ENCODE assay signal across 1 cellular context in the genomic region with DNA sequence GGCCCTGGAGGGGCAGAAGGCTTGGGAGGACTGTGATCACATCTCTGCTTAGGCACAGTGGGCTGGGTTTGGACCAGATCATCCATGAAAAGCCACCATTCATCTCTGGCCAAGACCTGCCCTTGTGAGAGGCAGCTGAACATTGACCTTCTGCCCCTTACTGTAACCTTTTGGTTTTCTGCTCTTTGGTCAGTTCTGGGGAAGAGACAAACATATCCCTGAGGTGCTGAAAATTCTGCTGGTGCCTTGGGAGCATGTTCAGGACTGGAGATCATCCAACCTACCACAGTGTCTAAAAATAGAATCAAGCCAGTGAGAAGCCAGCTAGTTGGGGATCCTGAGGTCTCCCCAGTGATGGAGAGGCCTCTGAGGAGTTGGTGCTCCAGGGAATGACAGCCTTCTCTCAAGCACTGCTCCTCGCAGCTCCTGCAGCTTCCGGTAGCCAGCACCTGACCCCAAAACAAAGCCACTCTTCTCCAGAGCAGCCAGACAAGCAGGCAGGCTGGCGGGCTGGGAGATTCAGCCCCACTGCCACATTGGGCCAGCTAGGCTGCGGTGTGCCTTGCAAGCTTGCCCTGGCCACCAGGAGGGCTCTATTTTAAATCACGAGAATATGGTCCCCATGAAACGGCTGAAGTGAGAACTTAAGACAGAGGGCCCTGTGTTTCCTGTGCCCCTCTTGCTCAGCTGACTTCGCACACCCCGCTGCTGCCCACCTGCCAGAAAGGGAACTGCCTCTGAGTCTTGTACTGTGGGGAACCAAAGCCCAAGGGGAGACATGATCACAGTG.
TF ChIP-seq lines count a peak whose summit lies in the region.

No MANE protein-coding gene starts in this region.

TF ChIP-seq in HepG2, 621 proteins besides CTCF, POLR2A, EP300 and RAD21 (continued from another document and continues in another):
- TF ChIP-seq EZH2 (conservative IDR thresholded peaks at IDR 0.05; ENCODE audit: low read depth, low read length) = no peak
- peak; percentile 55 for TF ChIP-seq SOX5 (CRISPR knock-in tag; IDR thresholded peaks at IDR 0.05; ENCODE audit: borderline replicate concordance)
- TF ChIP-seq, protein P1, sequence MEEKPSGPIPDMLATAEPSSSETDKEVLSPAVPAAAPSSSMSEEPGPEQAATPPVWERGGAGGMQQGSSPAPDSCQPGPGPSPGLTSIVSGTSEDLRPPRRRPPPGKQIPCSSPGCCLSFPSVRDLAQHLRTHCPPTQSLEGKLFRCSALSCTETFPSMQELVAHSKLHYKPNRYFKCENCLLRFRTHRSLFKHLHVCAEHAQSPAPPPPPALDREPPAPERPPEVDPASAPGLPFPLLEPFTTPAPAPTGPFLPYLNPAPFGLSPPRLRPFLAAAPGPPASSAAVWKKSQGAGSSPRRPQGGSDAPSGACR (CRISPR knock-in tag; IDR thresholded peaks at IDR 0.05) = no peak
- 0 out of 2 replicates have a peak, but pooled peaks have one; percentile 36 for TF ChIP-seq ZNF124 (CRISPR knock-in tag; IDR thresholded peaks at IDR 0.05)
- no peak for TF ChIP-seq GTF3A (CRISPR knock-in tag; conservative IDR thresholded peaks at IDR 0.05)
- TF ChIP-seq, protein P2, sequence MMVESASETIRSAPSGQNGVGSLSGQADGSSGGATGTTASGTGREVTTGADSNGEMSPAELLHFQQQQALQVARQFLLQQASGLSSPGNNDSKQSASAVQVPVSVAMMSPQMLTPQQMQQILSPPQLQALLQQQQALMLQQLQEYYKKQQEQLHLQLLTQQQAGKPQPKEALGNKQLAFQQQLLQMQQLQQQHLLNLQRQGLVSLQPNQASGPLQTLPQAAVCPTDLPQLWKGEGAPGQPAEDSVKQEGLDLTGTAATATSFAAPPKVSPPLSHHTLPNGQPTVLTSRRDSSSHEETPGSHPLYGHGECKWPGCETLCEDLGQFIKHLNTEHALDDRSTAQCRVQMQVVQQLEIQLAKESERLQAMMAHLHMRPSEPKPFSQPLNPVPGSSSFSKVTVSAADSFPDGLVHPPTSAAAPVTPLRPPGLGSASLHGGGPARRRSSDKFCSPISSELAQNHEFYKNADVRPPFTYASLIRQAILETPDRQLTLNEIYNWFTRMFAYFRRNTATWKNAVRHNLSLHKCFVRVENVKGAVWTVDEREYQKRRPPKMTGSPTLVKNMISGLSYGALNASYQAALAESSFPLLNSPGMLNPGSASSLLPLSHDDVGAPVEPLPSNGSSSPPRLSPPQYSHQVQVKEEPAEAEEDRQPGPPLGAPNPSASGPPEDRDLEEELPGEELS (CRISPR knock-in tag; IDR thresholded peaks at IDR 0.05) = peak; percentile 49
- TF ChIP-seq MED1 (CRISPR knock-in tag; IDR thresholded peaks at IDR 0.05) = peak; percentile 36; the same call in 1 of the 2 replicates
- no peak for TF ChIP-seq ZNF816 (CRISPR knock-in tag; IDR thresholded peaks at IDR 0.05; ENCODE audit: borderline replicate concordance)
- TF ChIP-seq, protein P3, sequence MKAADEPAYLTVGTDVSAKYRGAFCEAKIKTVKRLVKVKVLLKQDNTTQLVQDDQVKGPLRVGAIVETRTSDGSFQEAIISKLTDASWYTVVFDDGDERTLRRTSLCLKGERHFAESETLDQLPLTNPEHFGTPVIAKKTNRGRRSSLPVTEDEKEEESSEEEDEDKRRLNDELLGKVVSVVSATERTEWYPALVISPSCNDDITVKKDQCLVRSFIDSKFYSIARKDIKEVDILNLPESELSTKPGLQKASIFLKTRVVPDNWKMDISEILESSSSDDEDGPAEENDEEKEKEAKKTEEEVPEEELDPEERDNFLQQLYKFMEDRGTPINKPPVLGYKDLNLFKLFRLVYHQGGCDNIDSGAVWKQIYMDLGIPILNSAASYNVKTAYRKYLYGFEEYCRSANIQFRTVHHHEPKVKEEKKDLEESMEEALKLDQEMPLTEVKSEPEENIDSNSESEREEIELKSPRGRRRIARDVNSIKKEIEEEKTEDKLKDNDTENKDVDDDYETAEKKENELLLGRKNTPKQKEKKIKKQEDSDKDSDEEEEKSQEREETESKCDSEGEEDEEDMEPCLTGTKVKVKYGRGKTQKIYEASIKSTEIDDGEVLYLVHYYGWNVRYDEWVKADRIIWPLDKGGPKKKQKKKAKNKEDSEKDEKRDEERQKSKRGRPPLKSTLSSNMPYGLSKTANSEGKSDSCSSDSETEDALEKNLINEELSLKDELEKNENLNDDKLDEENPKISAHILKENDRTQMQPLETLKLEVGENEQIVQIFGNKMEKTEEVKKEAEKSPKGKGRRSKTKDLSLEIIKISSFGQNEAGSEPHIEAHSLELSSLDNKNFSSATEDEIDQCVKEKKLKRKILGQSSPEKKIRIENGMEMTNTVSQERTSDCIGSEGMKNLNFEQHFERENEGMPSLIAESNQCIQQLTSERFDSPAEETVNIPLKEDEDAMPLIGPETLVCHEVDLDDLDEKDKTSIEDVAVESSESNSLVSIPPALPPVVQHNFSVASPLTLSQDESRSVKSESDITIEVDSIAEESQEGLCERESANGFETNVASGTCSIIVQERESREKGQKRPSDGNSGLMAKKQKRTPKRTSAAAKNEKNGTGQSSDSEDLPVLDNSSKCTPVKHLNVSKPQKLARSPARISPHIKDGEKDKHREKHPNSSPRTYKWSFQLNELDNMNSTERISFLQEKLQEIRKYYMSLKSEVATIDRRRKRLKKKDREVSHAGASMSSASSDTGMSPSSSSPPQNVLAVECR (CRISPR knock-in tag; IDR thresholded peaks at IDR 0.05; ENCODE audit: borderline replicate concordance) = peak; percentile 47; the same call in 1 of the 2 replicates
- TF ChIP-seq NR3C1 (CRISPR knock-in tag; IDR thresholded peaks at IDR 0.05) = no peak
- TF ChIP-seq RXRB (CRISPR knock-in tag; IDR thresholded peaks at IDR 0.05; ENCODE audit: borderline replicate concordance) = peak; percentile 64; the same call in 1 of the 2 replicates
- TF ChIP-seq HDAC1 (CRISPR knock-in tag; IDR thresholded peaks at IDR 0.05) = 0 out of 2 replicates have a peak, but pooled peaks have one; percentile 65
- peak; percentile 42; the same call in 1 of the 2 replicates for TF ChIP-seq ETV5 (CRISPR knock-in tag; IDR thresholded peaks at IDR 0.05; ENCODE audit: borderline replicate concordance)
- TF ChIP-seq YEATS2 (CRISPR knock-in tag; IDR thresholded peaks at IDR 0.05; ENCODE audit: borderline replicate concordance) = no peak
- TF ChIP-seq ZNF263 (CRISPR knock-in tag; IDR thresholded peaks at IDR 0.05) = peak; percentile 96
- TF ChIP-seq ZNF256 (CRISPR knock-in tag; conservative IDR thresholded peaks at IDR 0.05) = no peak
- TF ChIP-seq, protein P4, sequence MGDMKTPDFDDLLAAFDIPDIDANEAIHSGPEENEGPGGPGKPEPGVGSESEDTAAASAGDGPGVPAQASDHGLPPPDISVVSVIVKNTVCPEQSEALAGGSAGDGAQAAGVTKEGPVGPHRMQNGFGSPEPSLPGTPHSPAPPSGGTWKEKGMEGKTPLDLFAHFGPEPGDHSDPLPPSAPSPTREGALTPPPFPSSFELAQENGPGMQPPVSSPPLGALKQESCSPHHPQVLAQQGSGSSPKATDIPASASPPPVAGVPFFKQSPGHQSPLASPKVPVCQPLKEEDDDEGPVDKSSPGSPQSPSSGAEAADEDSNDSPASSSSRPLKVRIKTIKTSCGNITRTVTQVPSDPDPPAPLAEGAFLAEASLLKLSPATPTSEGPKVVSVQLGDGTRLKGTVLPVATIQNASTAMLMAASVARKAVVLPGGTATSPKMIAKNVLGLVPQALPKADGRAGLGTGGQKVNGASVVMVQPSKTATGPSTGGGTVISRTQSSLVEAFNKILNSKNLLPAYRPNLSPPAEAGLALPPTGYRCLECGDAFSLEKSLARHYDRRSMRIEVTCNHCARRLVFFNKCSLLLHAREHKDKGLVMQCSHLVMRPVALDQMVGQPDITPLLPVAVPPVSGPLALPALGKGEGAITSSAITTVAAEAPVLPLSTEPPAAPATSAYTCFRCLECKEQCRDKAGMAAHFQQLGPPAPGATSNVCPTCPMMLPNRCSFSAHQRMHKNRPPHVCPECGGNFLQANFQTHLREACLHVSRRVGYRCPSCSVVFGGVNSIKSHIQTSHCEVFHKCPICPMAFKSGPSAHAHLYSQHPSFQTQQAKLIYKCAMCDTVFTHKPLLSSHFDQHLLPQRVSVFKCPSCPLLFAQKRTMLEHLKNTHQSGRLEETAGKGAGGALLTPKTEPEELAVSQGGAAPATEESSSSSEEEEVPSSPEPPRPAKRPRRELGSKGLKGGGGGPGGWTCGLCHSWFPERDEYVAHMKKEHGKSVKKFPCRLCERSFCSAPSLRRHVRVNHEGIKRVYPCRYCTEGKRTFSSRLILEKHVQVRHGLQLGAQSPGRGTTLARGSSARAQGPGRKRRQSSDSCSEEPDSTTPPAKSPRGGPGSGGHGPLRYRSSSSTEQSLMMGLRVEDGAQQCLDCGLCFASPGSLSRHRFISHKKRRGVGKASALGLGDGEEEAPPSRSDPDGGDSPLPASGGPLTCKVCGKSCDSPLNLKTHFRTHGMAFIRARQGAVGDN (CRISPR knock-in tag; IDR thresholded peaks at IDR 0.05) = peak; percentile 74
- TF ChIP-seq, protein P5, sequence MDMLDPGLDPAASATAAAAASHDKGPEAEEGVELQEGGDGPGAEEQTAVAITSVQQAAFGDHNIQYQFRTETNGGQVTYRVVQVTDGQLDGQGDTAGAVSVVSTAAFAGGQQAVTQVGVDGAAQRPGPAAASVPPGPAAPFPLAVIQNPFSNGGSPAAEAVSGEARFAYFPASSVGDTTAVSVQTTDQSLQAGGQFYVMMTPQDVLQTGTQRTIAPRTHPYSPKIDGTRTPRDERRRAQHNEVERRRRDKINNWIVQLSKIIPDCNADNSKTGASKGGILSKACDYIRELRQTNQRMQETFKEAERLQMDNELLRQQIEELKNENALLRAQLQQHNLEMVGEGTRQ (IDR thresholded peaks at IDR 0.05; ENCODE audit: low read depth, low read length) = no peak
- TF ChIP-seq, protein P5 (CRISPR knock-in tag; IDR thresholded peaks at IDR 0.05; ENCODE audit: borderline replicate concordance) = 0 out of 2 replicates have a peak, but pooled peaks have one; percentile 36
- no peak for TF ChIP-seq SCMH1 (CRISPR knock-in tag; IDR thresholded peaks at IDR 0.05; ENCODE audit: borderline replicate concordance)
- TF ChIP-seq ELF1 (CRISPR knock-in tag; IDR thresholded peaks at IDR 0.05) = no peak
- TF ChIP-seq, protein P6, sequence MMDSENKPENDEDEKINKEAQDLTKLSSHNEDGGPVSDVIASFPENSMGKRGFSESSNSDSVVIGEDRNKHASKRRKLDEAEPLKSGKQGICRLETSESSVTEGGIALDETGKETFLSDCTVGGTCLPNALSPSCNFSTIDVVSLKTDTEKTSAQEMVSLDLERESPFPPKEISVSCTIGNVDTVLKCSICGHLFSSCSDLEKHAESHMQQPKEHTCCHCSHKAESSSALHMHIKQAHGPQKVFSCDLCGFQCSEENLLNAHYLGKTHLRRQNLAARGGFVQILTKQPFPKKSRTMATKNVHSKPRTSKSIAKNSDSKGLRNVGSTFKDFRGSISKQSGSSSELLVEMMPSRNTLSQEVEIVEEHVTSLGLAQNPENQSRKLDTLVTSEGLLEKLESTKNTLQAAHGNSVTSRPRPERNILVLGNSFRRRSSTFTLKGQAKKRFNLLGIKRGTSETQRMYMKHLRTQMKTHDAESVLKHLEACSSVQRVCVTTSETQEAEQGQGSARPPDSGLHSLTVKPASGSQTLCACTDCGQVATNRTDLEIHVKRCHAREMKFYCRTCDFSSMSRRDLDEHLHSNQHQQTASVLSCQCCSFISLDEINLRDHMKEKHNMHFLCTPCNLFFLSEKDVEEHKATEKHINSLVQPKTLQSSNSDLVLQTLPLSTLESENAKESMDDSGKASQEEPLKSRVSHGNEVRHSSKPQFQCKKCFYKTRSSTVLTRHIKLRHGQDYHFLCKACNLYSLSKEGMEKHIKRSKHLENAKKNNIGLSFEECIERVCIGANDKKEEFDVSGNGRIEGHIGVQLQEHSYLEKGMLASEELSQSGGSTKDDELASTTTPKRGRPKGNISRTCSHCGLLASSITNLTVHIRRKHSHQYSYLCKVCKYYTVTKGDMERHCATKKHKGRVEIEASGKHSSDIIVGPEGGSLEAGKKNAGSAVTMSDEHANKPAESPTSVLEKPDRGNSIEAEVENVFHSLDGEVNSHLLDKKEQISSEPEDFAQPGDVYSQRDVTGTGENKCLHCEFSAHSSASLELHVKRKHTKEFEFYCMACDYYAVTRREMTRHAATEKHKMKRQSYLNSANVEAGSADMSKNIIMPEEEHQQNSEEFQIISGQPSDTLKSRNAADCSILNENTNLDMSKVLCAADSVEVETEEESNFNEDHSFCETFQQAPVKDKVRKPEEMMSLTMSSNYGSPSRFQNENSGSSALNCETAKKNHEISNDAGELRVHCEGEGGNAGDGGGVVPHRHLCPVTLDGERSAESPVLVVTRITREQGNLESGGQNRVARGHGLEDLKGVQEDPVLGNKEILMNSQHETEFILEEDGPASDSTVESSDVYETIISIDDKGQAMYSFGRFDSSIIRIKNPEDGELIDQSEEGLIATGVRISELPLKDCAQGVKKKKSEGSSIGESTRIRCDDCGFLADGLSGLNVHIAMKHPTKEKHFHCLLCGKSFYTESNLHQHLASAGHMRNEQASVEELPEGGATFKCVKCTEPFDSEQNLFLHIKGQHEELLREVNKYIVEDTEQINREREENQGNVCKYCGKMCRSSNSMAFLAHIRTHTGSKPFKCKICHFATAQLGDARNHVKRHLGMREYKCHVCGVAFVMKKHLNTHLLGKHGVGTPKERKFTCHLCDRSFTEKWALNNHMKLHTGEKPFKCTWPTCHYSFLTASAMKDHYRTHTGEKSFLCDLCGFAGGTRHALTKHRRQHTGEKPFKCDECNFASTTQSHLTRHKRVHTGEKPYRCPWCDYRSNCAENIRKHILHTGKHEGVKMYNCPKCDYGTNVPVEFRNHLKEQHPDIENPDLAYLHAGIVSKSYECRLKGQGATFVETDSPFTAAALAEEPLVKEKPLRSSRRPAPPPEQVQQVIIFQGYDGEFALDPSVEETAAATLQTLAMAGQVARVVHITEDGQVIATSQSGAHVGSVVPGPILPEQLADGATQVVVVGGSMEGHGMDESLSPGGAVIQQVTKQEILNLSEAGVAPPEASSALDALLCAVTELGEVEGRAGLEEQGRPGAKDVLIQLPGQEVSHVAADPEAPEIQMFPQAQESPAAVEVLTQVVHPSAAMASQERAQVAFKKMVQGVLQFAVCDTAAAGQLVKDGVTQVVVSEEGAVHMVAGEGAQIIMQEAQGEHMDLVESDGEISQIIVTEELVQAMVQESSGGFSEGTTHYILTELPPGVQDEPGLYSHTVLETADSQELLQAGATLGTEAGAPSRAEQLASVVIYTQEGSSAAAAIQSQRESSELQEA (CRISPR knock-in tag; IDR thresholded peaks at IDR 0.05; ENCODE audit: not compliant biosample characterization) = no peak
- TF ChIP-seq HIVEP1 (CRISPR knock-in tag; IDR thresholded peaks at IDR 0.05) = no peak
- TF ChIP-seq, protein P7, sequence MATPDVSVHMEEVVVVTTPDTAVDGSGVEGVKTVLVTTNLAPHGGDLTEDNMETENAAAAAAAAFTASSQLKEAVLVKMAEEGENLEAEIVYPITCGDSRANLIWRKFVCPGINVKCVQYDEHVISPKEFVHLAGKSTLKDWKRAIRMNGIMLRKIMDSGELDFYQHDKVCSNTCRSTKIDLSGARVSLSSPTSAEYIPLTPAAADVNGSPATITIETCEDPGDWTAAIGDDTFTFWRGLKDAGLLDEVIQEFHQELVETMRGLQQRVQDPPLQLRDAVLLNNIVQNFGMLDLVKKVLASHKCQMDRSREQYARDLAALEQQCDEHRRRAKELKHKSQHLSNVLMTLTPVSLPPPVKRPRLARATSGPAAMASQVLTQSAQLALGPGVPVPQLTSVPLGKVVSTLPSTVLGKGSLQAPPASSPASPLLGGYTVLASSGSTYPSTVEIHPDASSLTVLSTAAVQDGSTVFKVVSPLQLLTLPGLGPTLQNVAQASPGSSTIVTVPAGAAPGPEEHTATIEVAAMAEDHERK (CRISPR knock-in tag; IDR thresholded peaks at IDR 0.05; ENCODE audit: low read depth) = no peak
- TF ChIP-seq ADNP (CRISPR knock-in tag; IDR thresholded peaks at IDR 0.05) = 0 out of 2 replicates have a peak, but pooled peaks have one; percentile 63
- no peak for TF ChIP-seq TP53 (CRISPR knock-in tag; conservative IDR thresholded peaks at IDR 0.05)
- no peak for TF ChIP-seq ZSCAN30 (CRISPR knock-in tag; IDR thresholded peaks at IDR 0.05)
